2 cellular contexts compared by ENCODE assay signal in genomic region chr2:30122362-30122761, GRCh38.
A peak's percentile ranks its signal among the peaks of the same experiment; 100 is the strongest.
TF ChIP-seq lines count a peak whose summit lies in the region.

No MANE protein-coding gene starts in this region.

TF ChIP-seq in GM23338, 12 proteins besides CTCF, POLR2A, EP300 and RAD21 (continued from another document):
- no peak for TF ChIP-seq STAT1 (IDR thresholded peaks at IDR 0.05; ENCODE audit: unreplicated experiment)

TF ChIP-seq in H1, 55 proteins besides CTCF, POLR2A, EP300 and RAD21 (continued from another document):
- TF ChIP-seq, protein P1, sequence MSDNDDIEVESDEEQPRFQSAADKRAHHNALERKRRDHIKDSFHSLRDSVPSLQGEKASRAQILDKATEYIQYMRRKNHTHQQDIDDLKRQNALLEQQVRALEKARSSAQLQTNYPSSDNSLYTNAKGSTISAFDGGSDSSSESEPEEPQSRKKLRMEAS (IDR thresholded peaks at IDR 0.05): peak; percentile 53; the same call in 1 of the 2 replicates
